In the genomic region with DNA sequence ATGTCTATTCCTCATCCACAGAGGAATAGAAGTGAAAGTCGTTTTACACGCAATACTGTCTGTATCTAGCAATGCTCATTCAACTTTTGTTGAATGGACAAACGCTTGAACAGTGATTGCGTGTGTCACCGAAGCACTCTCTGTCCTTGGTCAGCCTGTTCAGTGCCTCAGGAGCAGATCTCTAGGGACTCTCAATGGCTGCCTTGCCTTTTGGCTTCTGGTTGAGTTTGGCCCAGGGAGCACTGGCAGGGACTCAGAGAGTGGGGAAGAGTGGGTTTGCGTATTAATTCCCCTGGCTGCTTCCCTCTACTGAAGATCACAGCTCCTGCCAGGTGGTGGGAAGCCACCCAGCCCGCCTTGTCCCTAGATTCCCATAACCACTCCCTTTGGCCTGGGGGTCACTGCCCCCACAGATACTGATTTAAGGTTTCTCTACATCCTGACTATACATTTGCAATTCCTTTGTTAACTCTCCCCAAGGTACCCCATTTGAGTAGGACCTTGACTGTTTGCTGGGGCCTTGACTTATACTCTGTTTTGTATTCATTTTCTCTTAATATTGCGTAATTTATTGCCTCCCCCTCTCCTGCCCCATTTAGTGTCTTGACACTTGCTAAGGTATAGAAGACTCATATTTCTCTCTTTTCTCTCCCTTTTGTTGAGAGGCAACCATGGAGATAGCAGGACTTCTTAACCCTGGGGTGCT, we compare ENCODE assay signal across 9 cellular contexts.
DNase-seq lines count a peak whose midpoint lies in the region; TF ChIP-seq lines count a peak whose summit lies in the region.
"Had no signal": no experiment of that assay in that cellular context is flagged by ENCODE, and none has a peak within 500 bp of the region (broad histone marks: within the 10 kb centered on the region; RNA-seq: fewer than 3 reads in every experiment).

No MANE protein-coding gene starts in this region.

- H3K36me3 ChIP-seq in suprapubic skin (no peaks in the 10 kb centered on the region), MG63 (no peaks in the 10 kb centered on the region)

- DNase-seq in activated naive CD4-positive, alpha-beta T cell treated with Interleukin-2 at 50 U/mL for 16 hours = no peak
- DNase-seq in amygdala (lab: John Stamatoyannopoulos, UW) (peak in 33 of 56 donors; percentile 4 to 69 (median 23)), midbrain (lab: John Stamatoyannopoulos, UW) (peak; percentile 24), suprapubic skin (ENCODE audit: low spot score in 2 of 2) (no peak), MG63 (no peak), GM10266 (ENCODE audit: extremely low spot score) (no peak), NCI-H345 treated with DMSO at 0.1 percent for 48 hours (lab: John Stamatoyannopoulos, UW; ENCODE audit: unreplicated experiment) (no peak)
- DNase-seq: NCI-H187 treated with DMSO at 0.1 percent for 48 hours had no signal

- H3K4me1 Mint-ChIP-seq in activated naive CD4-positive, alpha-beta T cell treated with anti-CD3 and anti-CD28 coated beads, Interleukin-2, amount 50 U/mL, for 24 hours = peaks cover 33% of the 10 kb centered on the region

- peak overlapping the region; percentile 72 for H3K27ac Mint-ChIP-seq in activated naive CD4-positive, alpha-beta T cell treated with anti-CD3 and anti-CD28 coated beads, Interleukin-2, amount 50 U/mL, for 24 hours

- no peak for TF ChIP-seq POLR2A in suprapubic skin (IDR thresholded peaks at IDR 0.05)

- no peak for TF ChIP-seq CTCF in suprapubic skin (IDR thresholded peaks at IDR 0.05)
- TF ChIP-seq CTCF in GM10266 (IDR thresholded peaks at IDR 0.05; ENCODE audit: control insufficient read depth, insufficient read depth, low read depth, missing control alignments) = no peak

- peak overlapping the region; percentile 62 for H3K4me3 Mint-ChIP-seq in activated naive CD4-positive, alpha-beta T cell treated with anti-CD3 and anti-CD28 coated beads, Interleukin-2, amount 50 U/mL, for 24 hours

- 80% methylated on average over 8 of the region's 8 CpGs for WGBS in suprapubic skin

- H3K9me3 ChIP-seq in suprapubic skin (no peaks in the 10 kb centered on the region), MG63 (no peaks in the 10 kb centered on the region)

- H3K27me3 Mint-ChIP-seq in activated naive CD4-positive, alpha-beta T cell treated with anti-CD3 and anti-CD28 coated beads, Interleukin-2, amount 50 U/mL, for 24 hours = no peaks in the 10 kb centered on the region

- peak overlapping the region; percentile 45 for H3K27ac ChIP-seq in suprapubic skin

- H3K4me3 ChIP-seq in suprapubic skin (no peak overlapping the region), MG63 (no peak overlapping the region)

- no peaks in the 10 kb centered on the region for H3K36me3 Mint-ChIP-seq in activated naive CD4-positive, alpha-beta T cell treated with anti-CD3 and anti-CD28 coated beads, Interleukin-2, amount 50 U/mL, for 24 hours

- H3K4me1 ChIP-seq in suprapubic skin = peaks cover 26% of the 10 kb centered on the region

- no peaks in the 10 kb centered on the region for H3K9me3 Mint-ChIP-seq in activated naive CD4-positive, alpha-beta T cell treated with anti-CD3 and anti-CD28 coated beads, Interleukin-2, amount 50 U/mL, for 24 hours

- TF ChIP-seq EP300 in suprapubic skin (IDR thresholded peaks at IDR 0.05) = no peak

- H3K27me3 ChIP-seq in suprapubic skin (no peaks in the 10 kb centered on the region), MG63 (no peaks in the 10 kb centered on the region)

Comparison
In these comparisons a context has a peak if more than half of its experiments do, and no peak if none do; other contexts are left out.
1. DNase-seq: peak in amygdala (33 of 56) and midbrain (single experiment); none in activated naive CD4-positive, alpha-beta T cell treated with Interleukin-2 at 50 U/mL for 16 hours (single experiment), suprapubic skin (0 of 2), MG63 (single experiment), GM10266 (single experiment) and NCI-H345 treated with DMSO at 0.1 percent for 48 hours (single experiment).